ENCODE assay signal across 11 cellular contexts in the genomic region with DNA sequence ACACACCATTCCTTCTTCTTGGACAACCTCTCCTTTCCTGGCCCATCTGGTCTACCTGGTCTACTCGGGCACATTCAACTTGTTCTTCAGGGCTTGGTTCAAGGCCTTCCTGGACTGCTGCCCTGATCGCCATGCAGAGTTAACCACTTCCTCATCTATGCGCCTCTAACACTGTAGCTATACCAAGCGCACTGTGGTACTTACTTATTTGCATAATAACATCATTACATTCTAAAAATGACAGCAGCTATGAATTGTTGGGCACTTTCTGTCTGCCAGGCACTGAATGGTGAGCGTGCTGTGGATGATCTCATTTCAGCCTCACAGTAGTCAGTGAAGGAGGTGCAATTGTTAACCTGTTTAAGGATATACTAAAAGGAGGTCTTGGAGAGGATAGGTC.
DNase-seq lines count a peak whose midpoint lies in the region; ATAC-seq lines count a peak whose summit lies in the region.
"Had no signal": no experiment of that assay in that cellular context is flagged by ENCODE, and none has a peak within 500 bp of the region (broad histone marks: within the 10 kb centered on the region; RNA-seq: fewer than 3 reads in every experiment).

No MANE protein-coding gene starts in this region.

- ATAC-seq in GM18870 (IDR thresholded peaks at IDR 0.05; ENCODE audit: unreplicated experiment) = peak; percentile 79
- ATAC-seq in HG03108 (IDR thresholded peaks at IDR 0.05; ENCODE audit: unreplicated experiment) = peak; percentile 82
- ATAC-seq: body of pancreas had no signal

- H3K14ac ChIP-seq in mesenchymal stem cell (ENCODE audit: low read length in 2 of 2) = no peak overlapping the region

- H3K23ac ChIP-seq in mesenchymal stem cell (ENCODE audit: low read length in 2 of 2) = no peak overlapping the region

- H3K4me3 ChIP-seq in mesenchymal stem cell (ENCODE audit: insufficient read depth in 1 of 2, low read depth in 1 of 2, low read length in 2 of 2) = no peak overlapping the region
- H3K4me3 ChIP-seq: body of pancreas had no signal

- no peak overlapping the region for H3K27ac ChIP-seq in mesenchymal stem cell (ENCODE audit: low read length, poor library complexity, severe bottlenecking)
- H3K27ac ChIP-seq: body of pancreas had no signal

- no peaks in the 10 kb centered on the region for H3K36me3 ChIP-seq in mesenchymal stem cell (ENCODE audit: control insufficient read depth in 1 of 2, insufficient read depth in 2 of 2, low read depth in 1 of 2, low read length in 2 of 2)

- H3K4me2 ChIP-seq in mesenchymal stem cell (ENCODE audit: low read length, poor library complexity, severe bottlenecking) = no peak overlapping the region

- DNase-seq in AML-193 (lab: John Stamatoyannopoulos, UW) = peak; percentile 51 to 63
- DNase-seq in NCI-H526 treated with DMSO at 0.1 percent for 48 hours (lab: John Stamatoyannopoulos, UW) = peak; percentile 68
- DNase-seq in mesenchymal stem cell = no peak
- no peak for DNase-seq in NCI-H774 (lab: John Stamatoyannopoulos, UW)
- DNase-seq in dermis blood vessel endothelial cell = no peak
- no peak for DNase-seq in NCI-H2227 (lab: John Stamatoyannopoulos, UW; ENCODE audit: unreplicated experiment)
- DNase-seq: activated T-cell treated with anti-CD3 and anti-CD28 coated beads, Interleukin-2, amount 50 U/mL, for 1 hour; body of pancreas; EL had no signal

- H2BK15ac ChIP-seq in mesenchymal stem cell (ENCODE audit: low read depth, poor library complexity, severe bottlenecking) = no peak overlapping the region

- H2AFZ ChIP-seq in mesenchymal stem cell (ENCODE audit: low read depth, low read length) = no peak overlapping the region

- H3K4me1 ChIP-seq in mesenchymal stem cell (ENCODE audit: control insufficient read depth, insufficient read depth, low read depth, low read length) = peaks cover 3% of the 10 kb centered on the region
- H3K4me1 ChIP-seq: body of pancreas had no signal

- H3K18ac ChIP-seq in mesenchymal stem cell (ENCODE audit: low read depth in 1 of 2, low read length in 2 of 2) = no peak overlapping the region

- WGBS in mesenchymal stem cell = 86% methylated on average over 5 of the region's 5 CpGs

- H3K9me3 ChIP-seq in mesenchymal stem cell (ENCODE audit: control insufficient read depth, low read length) = peaks cover 8% of the 10 kb centered on the region
- H3K9me3 ChIP-seq: body of pancreas had no signal

- H3K79me1 ChIP-seq in mesenchymal stem cell (replicated peaks; ENCODE audit: low read length, poor library complexity, severe bottlenecking) = no peaks in the 10 kb centered on the region

- no peak overlapping the region for H4K8ac ChIP-seq in mesenchymal stem cell (ENCODE audit: low read length)

- H2BK120ac ChIP-seq in mesenchymal stem cell (ENCODE audit: low read depth, low read length) = no peak overlapping the region

- no peak overlapping the region for H2BK5ac ChIP-seq in mesenchymal stem cell (ENCODE audit: low read depth, low read length, poor library complexity, severe bottlenecking)

- H3K9ac ChIP-seq in mesenchymal stem cell (ENCODE audit: low read length) = no peak overlapping the region

- no peak overlapping the region for H3K4ac ChIP-seq in mesenchymal stem cell (ENCODE audit: low read depth in 1 of 2, low read length in 2 of 2)

- H2AK5ac ChIP-seq in mesenchymal stem cell (ENCODE audit: low read length, severe bottlenecking) = no peak overlapping the region

- no peak overlapping the region for H4K91ac ChIP-seq in mesenchymal stem cell (ENCODE audit: low read length)

- no peak overlapping the region for H2BK12ac ChIP-seq in mesenchymal stem cell (ENCODE audit: low read length in 2 of 2)

- H3K27me3 ChIP-seq in mesenchymal stem cell (ENCODE audit: control insufficient read depth in 1 of 2, insufficient read depth in 1 of 2, low read length in 2 of 2) = peaks cover 11 to 85% of the 10 kb centered on the region in 2 experiments
- H3K27me3 ChIP-seq: body of pancreas had no signal

Comparison
In these comparisons a context has a peak if more than half of its experiments do, and no peak if none do; other contexts are left out.
1. DNase-seq: peak in AML-193 (2 of 2) and NCI-H526 treated with DMSO at 0.1 percent for 48 hours (single experiment); none in mesenchymal stem cell (single experiment), NCI-H774 (single experiment), dermis blood vessel endothelial cell (single experiment) and NCI-H2227 (single experiment).